In genomic region chr6:5553767-5554166, GRCh38 we compare ENCODE assay signal across 18 cellular contexts.
"Had no signal": no experiment of that assay in that cellular context is flagged by ENCODE, and none has a peak within 500 bp of the region (broad histone marks: within the 10 kb centered on the region; RNA-seq: fewer than 3 reads in every experiment).

No MANE protein-coding gene starts in this region.

- H3K27me3 ChIP-seq: heart left ventricle, pancreas had no signal

- DNase-seq: activated CD4-positive, alpha-beta memory T cell treated with anti-CD3 and anti-CD28 coated beads, Interleukin-2, amount 10 ng/mL, durations not matched to agents 7 days and 5 days; activated naive CD8-positive, alpha-beta T cell treated with anti-CD3 and anti-CD28 coated beads, Interleukin-2, amount 10 ng/mL, durations not matched to agents 7 days and 5 days; activated T-cell treated with anti-CD3 and anti-CD28 coated beads, Interleukin-2, amount 50 U/mL, for 72 hours; aorta; effector CD4-positive, alpha-beta T cell; foreskin melanocyte; heart left ventricle; left colon; midbrain; pancreas; stimulated activated CD4-positive, alpha-beta T cell treated with anti-CD3 and anti-CD28 coated beads, Interleukin-2, amount 100 ng/mL, for 48 hours; stimulated activated CD8-positive, alpha-beta memory T cell treated with anti-CD3 and anti-CD28 coated beads, Interleukin-4, amount 100 ng/mL, for 48 hours; stimulated activated naive CD8-positive, alpha-beta T cell treated with anti-CD3 and anti-CD28 coated beads, Interleukin-15, amount 100 ng/mL, for 72 hours had no signal

- FAIRE-seq: bronchial epithelial cell, colon, endothelial cell of umbilical vein, pancreas had no signal

- H3K4me3 ChIP-seq: heart left ventricle, lung, pancreas, thoracic aorta had no signal

- H3K36me3 ChIP-seq: pancreas, thoracic aorta had no signal

- H3K4me1 ChIP-seq: heart left ventricle, pancreas had no signal

- H3K9me3 ChIP-seq: pancreas had no signal

- ATAC-seq: activated T-cell treated with anti-CD3 and anti-CD28 coated beads, Interleukin-2, amount 50 U/mL, for 72 hours; heart left ventricle; left colon; pancreas; stimulated activated naive CD8-positive, alpha-beta T cell treated with anti-CD3 and anti-CD28 coated beads, Interleukin-15, amount 100 ng/mL, for 72 hours had no signal
